Comparison of ENCODE assay signal across 11 cellular contexts in genomic region chr7:43076189-43076605, GRCh38. TPM values are rescaled to one million over a fixed set of nuclear protein-coding genes. Genes with fewer than 3 reads are reported as not detected.
DNase-seq lines count a peak whose midpoint lies in the region; ATAC-seq and TF ChIP-seq lines count a peak whose summit lies in the region.
"Had no signal": no experiment of that assay in that cellular context is flagged by ENCODE, and none has a peak within 500 bp of the region (broad histone marks: within the 10 kb centered on the region; RNA-seq: fewer than 3 reads in every experiment).

No MANE protein-coding gene starts in this region.

- TF ChIP-seq POLR2A in body of pancreas (IDR thresholded peaks at IDR 0.05) = no peak

- no TSS peak for BruUV-seq in OCI-LY7 (replicated peaks; lab: Mats Ljungman, UMichigan)

- H3K4me2 ChIP-seq in GM23248 (ENCODE audit: unreplicated experiment) = no peak overlapping the region
- no peak overlapping the region for H3K4me2 ChIP-seq in OCI-LY7 (ENCODE audit: low read length)
- H3K4me2 ChIP-seq: A549 had no signal

- H3F3A ChIP-seq in GM23248 (ENCODE audit: insufficient read depth) = no peaks in the 10 kb centered on the region

- DNase-seq in NCI-H82 (lab: John Stamatoyannopoulos, UW) (peak; percentile 58), NCI-H82 treated with DMSO at 0.1 percent for 48 hours (lab: John Stamatoyannopoulos, UW; ENCODE audit: unreplicated experiment) (no peak), GM23248 (peak; percentile 1), OCI-LY7 (ENCODE audit: low spot score) (peak; percentile 38), myocyte (ENCODE audit: low read depth) (peak; percentile 11), cerebellum (ENCODE audit: low spot score) (no peak), mucosa of descending colon (no peak), body of pancreas (no peak)
- DNase-seq: NCI-H510A treated with DMSO at 0.1 percent for 48 hours had no signal

- in situ Hi-C loops in GM23248 (cut with MboI) = no loop called here

- CTCF ChIA-PET in OCI-LY7 (lab: Charles Lee; ENCODE audit: unreplicated experiment) = no interaction called here

- TF ChIP-seq CTCF in OCI-LY7 (conservative IDR thresholded peaks at IDR 0.05; ENCODE audit: low read length) = no peak
- no peak for TF ChIP-seq CTCF in mucosa of descending colon (IDR thresholded peaks at IDR 0.05)
- no peak for TF ChIP-seq CTCF in body of pancreas (IDR thresholded peaks at IDR 0.05)

- no peaks in the 10 kb centered on the region for H3K36me3 ChIP-seq in GM23248 (ENCODE audit: low read depth)
- H3K36me3 ChIP-seq in OCI-LY7 (ENCODE audit: insufficient read depth, low read length) = 0 out of 2 replicates have a peak, but pooled peaks cover 8% of the 10 kb centered on the region
- H3K36me3 ChIP-seq in mucosa of descending colon (ENCODE audit: low read depth) = no peaks in the 10 kb centered on the region
- H3K36me3 ChIP-seq in body of pancreas (replicated peaks in 1 of 2; ENCODE audit: insufficient read depth in 1 of 2, low read depth in 2 of 2) = no peaks in the 10 kb centered on the region
- H3K36me3 ChIP-seq: cardiac muscle cell had no signal

- no peaks in the 10 kb centered on the region for H3K79me2 ChIP-seq in GM23248 (ENCODE audit: insufficient read depth)
- no peaks in the 10 kb centered on the region for H3K79me2 ChIP-seq in OCI-LY7 (ENCODE audit: insufficient read depth, low read depth, low read length)

- H4K20me1 ChIP-seq in GM23248 (ENCODE audit: insufficient read depth) (no peaks in the 10 kb centered on the region), OCI-LY7 (ENCODE audit: insufficient read depth, low read length) (no peaks in the 10 kb centered on the region)

- no peak overlapping the region for H3K9ac ChIP-seq in GM23248

- POLR2A ChIA-PET in OCI-LY7 (lab: Charles Lee) = interaction anchor here (0.7 to 1.7 kb wide), 9 partner anchors 10 to 141 kb away, joined by 3 to 8 read pairs (median 4); no protein-coding TSS in a partner anchor

- ATAC-seq in mucosa of descending colon (no peak), body of pancreas (no peak)
- ATAC-seq: A549 had no signal

- H3K27me3 ChIP-seq in GM23248 (replicated peaks; ENCODE audit: insufficient read depth) (0 out of 2 replicates have a peak, but pooled peaks cover 8% of the 10 kb centered on the region), body of pancreas (no peaks in the 10 kb centered on the region)
- H3K27me3 ChIP-seq: cardiac muscle cell had no signal

- intact Hi-C loops in OCI-LY7 (cut with micrococcal nuclease; ENCODE audit: unreplicated experiment) = loop anchor here (10.0 kb wide), 1 partner anchor 509 kb away; the partner anchor contains the start of gene STK17A
- intact Hi-C loops in mucosa of descending colon (cut with DNase I, micrococcal nuclease) = no loop called here
- intact Hi-C loops in body of pancreas (cut with DNase I) = no loop called here

- H3K27ac ChIP-seq in GM23248 (no peak overlapping the region), OCI-LY7 (ENCODE audit: low read depth, low read length, poor library complexity, severe bottlenecking) (peak overlapping the region; percentile 14), body of pancreas (no peak overlapping the region)
- H3K27ac ChIP-seq: A549, cardiac muscle cell had no signal

- H3K4me3 ChIP-seq in GM23248 (no peak overlapping the region), OCI-LY7 (ENCODE audit: low read depth, low read length, poor library complexity, severe bottlenecking) (no peak overlapping the region), mucosa of descending colon (no peak overlapping the region), body of pancreas (no peak overlapping the region)
- H3K4me3 ChIP-seq: A549, cardiac muscle cell had no signal

- WGBS in GM23248 (ENCODE audit: low coverage in 1 of 2, low lambda C conversion rate in 2 of 2, missing lambda C conversion rate in 2 of 2), 2 experiments = 75 to 76% methylated on average over 5 of the region's 5 CpGs
- WGBS in body of pancreas, 2 donors = 63 to 67% methylated on average over 5 of the region's 5 CpGs

- no peaks in the 10 kb centered on the region for H3K9me2 ChIP-seq in GM23248 (ENCODE audit: insufficient read depth)
- no peaks in the 10 kb centered on the region for H3K9me2 ChIP-seq in OCI-LY7 (ENCODE audit: insufficient read depth, low read length)

- H3K4me1 ChIP-seq in GM23248 (ENCODE audit: insufficient read depth) (no peaks in the 10 kb centered on the region), OCI-LY7 (ENCODE audit: insufficient read depth, low read length, poor library complexity, severe bottlenecking) (peaks cover 64% of the 10 kb centered on the region), mucosa of descending colon (ENCODE audit: low read depth) (no peaks in the 10 kb centered on the region), body of pancreas (no peaks in the 10 kb centered on the region)
- H3K4me1 ChIP-seq: A549 had no signal

- H2AFZ ChIP-seq in GM23248 (no peak overlapping the region), OCI-LY7 (ENCODE audit: low read length) (peak overlapping the region; percentile 7; the same call in 1 of the 2 replicates)

- H3K9me3 ChIP-seq in GM23248 (ENCODE audit: low read depth) (no peaks in the 10 kb centered on the region), OCI-LY7 (ENCODE audit: low read length) (peaks cover 13% of the 10 kb centered on the region; the same call in 1 of the 2 replicates), mucosa of descending colon (no peaks in the 10 kb centered on the region), body of pancreas (no peaks in the 10 kb centered on the region)
- H3K9me3 ChIP-seq: A549 had no signal

RNA-seq across cellular contexts. Expression of gene HECW1, which starts 36.2 kb away (rescaled TPM):
- 4.8 and 8.7 TPM in 2 replicates for total RNA-seq in GM23248 (2014; rRNA removed; shearing (Covaris generic))
- polyA plus RNA-seq in GM23248 (2016; fragmentation: Nextera tagmentation; extraction: Ambion mirVana) = 2.0 and 2.1 TPM in 2 replicates
- 2.0 TPM in 2 replicates for total RNA-seq in OCI-LY7 (2014; rRNA removed; shearing (Covaris generic))
- 1.9 and 2.0 TPM in 2 replicates for total RNA-seq in OCI-LY7 (2022)
- total RNA-seq in myocyte = not detected in 2 replicates
- polyA plus RNA-seq in myocyte (2012) = 0.23 TPM
- 62.1 TPM for total RNA-seq in cerebellum
- 1 to 10 TPM in 2 of 3 donors, under 1 TPM in 1; 0.76 to 1.6 (median 1.2) TPM for total RNA-seq in mucosa of descending colon
- under 1 TPM in 1 of 2 donors, not detected in 1; under 0.01 TPM for total RNA-seq in body of pancreas

Comparison
In these comparisons a context has a peak if more than half of its experiments do, and no peak if none do; other contexts are left out.
1. DNase-seq: peak in NCI-H82 (single experiment), GM23248 (single experiment), OCI-LY7 (single experiment) and myocyte (single experiment); none in NCI-H82 treated with DMSO at 0.1 percent for 48 hours (single experiment), cerebellum (single experiment), mucosa of descending colon (0 of 3) and body of pancreas (0 of 4).